8 cellular contexts compared by ENCODE assay signal in the genomic region with DNA sequence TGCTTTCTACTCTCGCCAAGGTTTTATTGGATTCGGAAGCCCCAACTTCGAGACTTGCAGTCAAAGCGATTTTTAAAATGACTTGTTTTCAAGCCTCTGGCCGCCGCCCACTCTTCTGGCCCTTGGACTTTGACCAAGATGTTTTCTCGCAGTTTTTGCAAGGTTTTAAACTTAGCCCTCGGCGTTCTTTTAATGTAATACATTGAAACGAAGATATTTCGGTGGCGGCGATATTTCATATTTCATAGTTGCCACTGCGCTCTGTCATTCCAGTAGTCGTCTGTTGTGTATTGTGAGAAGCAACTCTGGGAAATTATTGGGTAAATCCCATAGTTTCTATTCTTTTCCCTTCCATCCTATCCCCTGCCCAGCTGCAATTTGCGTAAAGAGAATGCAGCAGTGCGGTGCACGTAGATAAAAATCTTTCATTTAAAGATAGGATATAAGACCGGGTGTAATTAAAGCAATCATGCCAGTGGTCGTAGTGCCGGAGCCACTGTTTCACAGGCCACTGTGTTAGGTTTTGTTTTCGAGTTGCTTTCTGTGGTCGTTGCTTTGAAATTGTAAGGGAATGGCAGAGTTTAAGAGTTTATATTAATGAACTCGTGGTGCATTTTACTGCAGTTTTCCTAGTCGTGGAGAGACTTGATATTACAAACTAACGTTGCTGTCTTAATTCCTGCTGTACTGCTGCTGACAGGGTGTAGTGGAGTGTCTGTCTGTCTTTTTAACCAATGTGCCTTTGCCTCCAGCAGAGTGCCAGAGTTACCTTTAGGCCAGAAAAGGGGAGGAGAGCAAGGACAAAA. TPM values are rescaled to one million over a fixed set of nuclear protein-coding genes. Genes with fewer than 3 reads are reported as not detected.
DNase-seq lines count a peak whose midpoint lies in the region; ATAC-seq and TF ChIP-seq lines count a peak whose summit lies in the region.

No MANE protein-coding gene starts in this region.

- no peaks in the 10 kb centered on the region for H3K9me3 Mint-ChIP-seq in neural progenitor cell

- in situ Hi-C loops in G401 (cut with HindIII; ENCODE audit: low sequenced_read_pairs), result no loop called here

- peak; percentile 53 for DNase-seq in G401 (ENCODE audit: low spot score)
- DNase-seq in HuH-7 (ENCODE audit: low spot score), result peak; percentile 3
- no peak for DNase-seq in WERI-Rb-1
- peak; percentile 59 for DNase-seq in fibroblast of the aortic adventitia (ENCODE audit: low read depth)
- DNase-seq in neural progenitor cell (ENCODE audit: low spot score), result peak; percentile 27
- no peak for DNase-seq in NCI-H2196 (lab: John Stamatoyannopoulos, UW; ENCODE audit: unreplicated experiment)
- no peak for DNase-seq in omental fat pad (ENCODE audit: low spot score)

- H3K36me3 ChIP-seq in WERI-Rb-1 (peaks cover 9% of the 10 kb centered on the region), neural progenitor cell (no peaks in the 10 kb centered on the region)

- H3K27ac ChIP-seq in WERI-Rb-1, result peak overlapping the region; percentile 91
- peak overlapping the region; percentile 96 for H3K27ac ChIP-seq in neural progenitor cell

- H3K4me2 ChIP-seq in neural progenitor cell, result peak overlapping the region; percentile 83

- H3F3A ChIP-seq in neural progenitor cell (ENCODE audit: low read depth), result peaks cover 10% of the 10 kb centered on the region

- H3K27me3 Mint-ChIP-seq in neural progenitor cell (ENCODE audit: insufficient read depth, low read depth), result peaks cover 6% of the 10 kb centered on the region

- H3K27me3 ChIP-seq in WERI-Rb-1 (ENCODE audit: insufficient read depth, low read depth, severe bottlenecking) (no peaks in the 10 kb centered on the region), neural progenitor cell (no peaks in the 10 kb centered on the region)

- peak overlapping the region; percentile 61 for H3K4me3 ChIP-seq in WERI-Rb-1 (ENCODE audit: low read depth, low read length)
- peak overlapping the region; percentile 87 for H3K4me3 ChIP-seq in fibroblast of the aortic adventitia (ENCODE audit: low read depth, low read length)
- peak overlapping the region; percentile 81 for H3K4me3 ChIP-seq in neural progenitor cell

- H3K9ac ChIP-seq in neural progenitor cell, result peak overlapping the region; percentile 95

- peaks cover 41% of the 10 kb centered on the region for H3K79me2 ChIP-seq in neural progenitor cell (ENCODE audit: low read depth)

- ATAC-seq in GM21515 (IDR thresholded peaks at IDR 0.05; ENCODE audit: unreplicated experiment) (peak; percentile 28), omental fat pad (ENCODE audit: low FRiP score) (no peak)

- H3K4me1 Mint-ChIP-seq in neural progenitor cell, result peaks cover 29% of the 10 kb centered on the region

- TF ChIP-seq CTCF in WERI-Rb-1 (IDR thresholded peaks at IDR 0.05; ENCODE audit: low read depth, low read length) (no peak), fibroblast of the aortic adventitia (IDR thresholded peaks at IDR 0.05; ENCODE audit: insufficient read depth, low read length) (no peak), neural progenitor cell (IDR thresholded peaks at IDR 0.05) (no peak), omental fat pad (IDR thresholded peaks at IDR 0.05) (no peak)

- peak overlapping the region; percentile 96 for H3K4me3 Mint-ChIP-seq in neural progenitor cell

- H3K9me3 ChIP-seq in WERI-Rb-1 (ENCODE audit: severe bottlenecking) (no peaks in the 10 kb centered on the region), neural progenitor cell (ENCODE audit: low read depth) (no peaks in the 10 kb centered on the region)

- peaks cover 18% of the 10 kb centered on the region for H4K20me1 ChIP-seq in neural progenitor cell (ENCODE audit: low read depth)

- H3K4me1 ChIP-seq in neural progenitor cell, result peaks cover 14% of the 10 kb centered on the region

- peaks cover 15% of the 10 kb centered on the region for H3K36me3 Mint-ChIP-seq in neural progenitor cell

- peak overlapping the region; percentile 91 for H3K27ac Mint-ChIP-seq in neural progenitor cell

- H2AFZ ChIP-seq in neural progenitor cell (replicated peaks), result peak overlapping the region; percentile 48

RNA-seq across cellular contexts. Expression of gene BIRC2, which starts 0.7 kb away (rescaled TPM):
- 97.0 and 105 TPM in 2 replicates for total RNA-seq in G401 (2014; rRNA removed; shearing (Covaris generic))
- total RNA-seq in fibroblast of the aortic adventitia (ENCODE audit: low replicate concordance) (68.7 and 75.3 TPM in 2 replicates), neural progenitor cell (ENCODE audit: low replicate concordance) (52.5 and 78.1 TPM in 2 replicates), omental fat pad (10 to 100 TPM; 39.4 to 56.0 (median 53.4) TPM)

RNA-seq across cellular contexts. Expression of gene BIRC3, which starts 30.4 kb away (rescaled TPM):
- total RNA-seq in G401 (2014; rRNA removed; shearing (Covaris generic)), result 0.07 TPM in 1 of 2 replicates, not detected in the other
- 0.16 and 2.4 TPM in 2 replicates for total RNA-seq in fibroblast of the aortic adventitia (ENCODE audit: low replicate concordance)
- 0.09 TPM in 1 of 2 replicates, not detected in the other for total RNA-seq in neural progenitor cell (ENCODE audit: low replicate concordance)
- total RNA-seq in omental fat pad, result 10 to 100 TPM in 1 of 4 donors, 1 to 10 TPM in 3; 3.4 to 30.2 (median 9.1) TPM

Comparison
In these comparisons a context has a peak if more than half of its experiments do, and no peak if none do; other contexts are left out.
1. DNase-seq: peak in G401 (single experiment), HuH-7 (single experiment), fibroblast of the aortic adventitia (single experiment) and neural progenitor cell (single experiment); none in WERI-Rb-1 (single experiment), NCI-H2196 (single experiment) and omental fat pad (single experiment).
2. Peak in every context shown above with its lines, with median percentiles within 50 percentile points of each other: H3K4me3 ChIP-seq.